In the genomic region with DNA sequence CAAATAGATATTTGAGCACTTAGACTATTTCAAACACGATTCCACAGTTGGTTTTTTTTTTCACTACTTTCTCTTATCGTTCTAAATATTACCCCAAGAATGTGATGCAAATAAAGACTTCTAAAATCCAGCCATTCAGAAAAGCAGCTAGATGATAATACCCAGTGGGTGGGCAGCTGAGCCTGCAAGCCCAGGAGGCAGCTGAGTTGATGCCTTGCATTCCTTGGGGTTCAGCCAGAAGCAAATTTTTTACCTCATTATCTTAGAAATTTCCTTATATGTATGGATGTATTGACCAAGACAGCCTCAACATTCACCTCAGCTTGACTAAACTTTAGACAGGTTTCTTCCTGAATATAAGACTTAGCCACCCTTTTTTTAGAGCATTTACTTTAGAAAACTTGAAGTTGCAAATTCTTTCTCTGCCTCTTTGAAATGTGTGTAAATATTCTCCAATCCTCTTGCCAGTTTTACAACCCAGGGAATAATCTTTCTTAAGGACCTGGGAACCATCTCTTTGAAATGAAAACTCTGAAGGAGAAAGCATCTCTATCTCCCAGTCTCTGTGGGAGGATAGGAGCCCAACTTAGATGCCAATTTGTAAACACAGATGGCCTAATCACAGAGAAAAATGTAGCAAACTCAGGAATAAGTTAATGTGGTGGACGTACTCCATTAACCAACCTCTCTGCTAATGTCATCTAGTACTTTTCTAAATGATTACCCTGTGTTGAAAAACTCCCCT, we compare ENCODE assay signal across 27 cellular contexts. TPM values are rescaled to one million over a fixed set of nuclear protein-coding genes. Genes with fewer than 3 reads are reported as not detected.
"Had no signal": no experiment of that assay in that cellular context is flagged by ENCODE, and none has a peak within 500 bp of the region (broad histone marks: within the 10 kb centered on the region; RNA-seq: fewer than 3 reads in every experiment).

No MANE protein-coding gene starts in this region.

- DNase-seq: activated CD4-positive, alpha-beta T cell treated with anti-CD3 and anti-CD28 coated beads, Interleukin-2, amount 10 ng/mL, durations not matched to agents 7 days and 5 days; activated CD8-positive, alpha-beta T cell treated with anti-CD3 and anti-CD28 coated beads, Interleukin-2, amount 10 ng/mL, durations not matched to agents 7 days and 5 days; activated naive CD4-positive, alpha-beta T cell treated with anti-CD3 and anti-CD28 coated beads for 36 hours; activated T-cell treated with anti-CD3 and anti-CD28 coated beads, Interleukin-2, amount 50 U/mL, for 24 hours; anterior cingulate cortex; cerebellar nuclear complex; effector memory CD4-positive, alpha-beta T cell; esophagus squamous epithelium; foreskin keratinocyte; hippocampal formation; kidney; left ventricle myocardium inferior; mammary epithelial cell; naive thymus-derived CD4-positive, alpha-beta T cell; ovary; sigmoid colon; stimulated activated CD8-positive, alpha-beta memory T cell treated with anti-CD3 and anti-CD28 coated beads, Interleukin-4, amount 100 ng/mL, for 48 hours; stimulated activated naive CD4-positive, alpha-beta T cell; T-helper 1 cell; T1000; thyroid gland had no signal

- H3K4me1 Mint-ChIP-seq: activated CD4-positive, alpha-beta T cell treated with anti-CD3 and anti-CD28 coated beads, Interleukin-2, amount 10 ng/mL, durations not matched to agents 7 days and 5 days had no signal

- H3K9me3 Mint-ChIP-seq: activated T-helper 2 cell treated with anti-CD3 and anti-CD28 coated beads, Interferon-gamma antibody, Interleukin-2, Interleukin-4, amounts not matched to agents 10 μg/mL and 5 μg/mL and 100 μg/mL, durations not matched to agents 14 hours and 24 hours and 36 hours; dendritic cell treated with granulocyte-macrophage colony-stimulating factor and Interleukin-4, amounts not matched to agents 40 ng/mL and 50 ng/mL, for 4 days had no signal

- H3K4me1 ChIP-seq: breast epithelium, esophagus squamous epithelium, foreskin keratinocyte, thyroid gland had no signal

- H3K36me3 ChIP-seq: breast epithelium, esophagus squamous epithelium, left ventricle myocardium inferior, ovary, sigmoid colon, thyroid gland had no signal

- H3K27me3 ChIP-seq: breast epithelium, esophagus squamous epithelium, ovary, sigmoid colon, thyroid gland had no signal

- H3K9me3 ChIP-seq: breast epithelium, esophagus squamous epithelium, left ventricle myocardium inferior, ovary, sigmoid colon, thyroid gland had no signal

- H3K27ac ChIP-seq: breast epithelium, esophagus squamous epithelium, foreskin keratinocyte, left ventricle myocardium inferior, ovary, thyroid gland had no signal

- ATAC-seq: activated CD4-positive, CD25-positive, alpha-beta regulatory T cell treated with anti-CD3 and anti-CD28 coated beads, Interleukin-2, amount 50 U/mL, for 24 hours; activated CD8-positive, alpha-beta T cell treated with anti-CD3 and anti-CD28 coated beads, Interleukin-2, amount 10 ng/mL, durations not matched to agents 7 days and 5 days; foreskin keratinocyte; naive thymus-derived CD4-positive, alpha-beta T cell had no signal

- H3K4me3 ChIP-seq: breast epithelium, esophagus squamous epithelium, left ventricle myocardium inferior, ovary, sigmoid colon, thyroid gland had no signal

- H3K4me3 Mint-ChIP-seq: activated CD4-positive, alpha-beta T cell treated with anti-CD3 and anti-CD28 coated beads, Interleukin-2, amount 10 ng/mL, durations not matched to agents 7 days and 5 days; activated CD8-positive, alpha-beta T cell treated with anti-CD3 and anti-CD28 coated beads, Interleukin-2, amount 10 ng/mL, durations not matched to agents 7 days and 5 days; activated naive CD4-positive, alpha-beta T cell treated with anti-CD3 and anti-CD28 coated beads for 36 hours; activated T-cell treated with anti-CD3 and anti-CD28 coated beads, Interleukin-2, amount 50 U/mL, for 24 hours; dendritic cell treated with granulocyte-macrophage colony-stimulating factor and Interleukin-4, amounts not matched to agents 40 ng/mL and 50 ng/mL, for 4 days; naive thymus-derived CD4-positive, alpha-beta T cell had no signal

- H3K27ac Mint-ChIP-seq: activated CD4-positive, alpha-beta T cell treated with anti-CD3 and anti-CD28 coated beads, Interleukin-2, amount 10 ng/mL, durations not matched to agents 7 days and 5 days; activated CD8-positive, alpha-beta T cell treated with anti-CD3 and anti-CD28 coated beads, Interleukin-2, amount 10 ng/mL, durations not matched to agents 7 days and 5 days; activated naive CD4-positive, alpha-beta T cell treated with anti-CD3 and anti-CD28 coated beads for 36 hours; activated T-cell treated with anti-CD3 and anti-CD28 coated beads, Interleukin-2, amount 50 U/mL, for 24 hours; activated T-helper 2 cell treated with anti-CD3 and anti-CD28 coated beads, Interferon-gamma antibody, Interleukin-2, Interleukin-4, amounts not matched to agents 10 μg/mL and 5 μg/mL and 100 μg/mL, durations not matched to agents 14 hours and 24 hours and 36 hours; dendritic cell treated with granulocyte-macrophage colony-stimulating factor and Interleukin-4, amounts not matched to agents 40 ng/mL and 50 ng/mL, for 4 days had no signal

RNA-seq across cellular contexts. Expression of gene ANP32D, which starts 52.2 kb away (rescaled TPM):
- total RNA-seq: activated CD4-positive, alpha-beta T cell treated with anti-CD3 and anti-CD28 coated beads, Interleukin-2, amount 10 ng/mL, durations not matched to agents 7 days and 5 days; activated CD8-positive, alpha-beta T cell treated with anti-CD3 and anti-CD28 coated beads, Interleukin-2, amount 10 ng/mL, durations not matched to agents 7 days and 5 days; activated naive CD4-positive, alpha-beta T cell treated with anti-CD3 and anti-CD28 coated beads for 36 hours; activated T-helper 2 cell treated with anti-CD3 and anti-CD28 coated beads, Interferon-gamma antibody, Interleukin-2, Interleukin-4, amounts not matched to agents 10 μg/mL and 5 μg/mL and 100 μg/mL, durations not matched to agents 14 hours and 24 hours and 36 hours; esophagus squamous epithelium; foreskin keratinocyte; kidney; left ventricle myocardium inferior; mammary epithelial cell; mucosa of gallbladder; naive thymus-derived CD4-positive, alpha-beta T cell; thyroid gland; ureter had no signal
- polyA plus RNA-seq: foreskin keratinocyte; mammary epithelial cell; naive thymus-derived CD4-positive, alpha-beta T cell; sigmoid colon had no signal
